In genomic region chr3:44648564-44649229, GRCh38 we compare ENCODE assay signal across 1 cellular context.
TF ChIP-seq lines count a peak whose summit lies in the region.

Gene ZNF35, plus strand, starts transcription at chr3:44648732. Its CDS starts 2,336 bp downstream, at chr3:44651068.

TF ChIP-seq in K562, 482 proteins besides CTCF, POLR2A, EP300 and RAD21 (continued from another document):
- TF ChIP-seq ZNF407 (IDR thresholded peaks at IDR 0.05; ENCODE audit: low read depth), result no peak
- peak in 1 of 2 experiments; percentile 86; a peak in 2 of 4 replicates for TF ChIP-seq TRIM24 (IDR thresholded peaks at IDR 0.05)
- TF ChIP-seq FOXA1 (IDR thresholded peaks at IDR 0.05; ENCODE audit: borderline replicate concordance), result no peak
- no peak for TF ChIP-seq TGIF2 (CRISPR knock-in tag; IDR thresholded peaks at IDR 0.05)
- TF ChIP-seq SPI1 (IDR thresholded peaks at IDR 0.05; ENCODE audit: borderline replicate concordance, low read depth, low read length), result peak; percentile 70
- TF ChIP-seq DIDO1 (tag; IDR thresholded peaks at IDR 0.05; ENCODE audit: low read depth), result peak; percentile 83
- TF ChIP-seq ZNF324 (CRISPR knock-in tag; IDR thresholded peaks at IDR 0.05), result no peak
- TF ChIP-seq CREB3L1 (IDR thresholded peaks at IDR 0.05; ENCODE audit: borderline replicate concordance, low read depth), result peak; percentile 76; the same call in 1 of the 2 replicates
- TF ChIP-seq MCM5 (IDR thresholded peaks at IDR 0.05; ENCODE audit: low read depth), result no peak
